In genomic region chr1:167564592-167564991, GRCh38 we compare ENCODE assay signal across 10 cellular contexts. TPM values are rescaled to one million over a fixed set of nuclear protein-coding genes. Genes with fewer than 3 reads are reported as not detected.
DNase-seq lines count a peak whose midpoint lies in the region; ATAC-seq and TF ChIP-seq lines count a peak whose summit lies in the region.
"Had no signal": no experiment of that assay in that cellular context is flagged by ENCODE, and none has a peak within 500 bp of the region (broad histone marks: within the 10 kb centered on the region; RNA-seq: fewer than 3 reads in every experiment).

No MANE protein-coding gene starts in this region.

- H3K27ac ChIP-seq in DND-41 (ENCODE audit: low read length), result no peak overlapping the region
- peak overlapping the region in 1 of 2 donors; percentile 30 for H3K27ac ChIP-seq in left lung
- H3K27ac ChIP-seq: esophagus muscularis mucosa had no signal

- H3K4me2 ChIP-seq in DND-41 (ENCODE audit: insufficient read depth, low read length), result no peak overlapping the region

- peaks cover 4% of the 10 kb centered on the region for H3K36me3 Mint-ChIP-seq in T-helper 17 cell (ENCODE audit: low read depth)

- H3K9me3 ChIP-seq in DND-41 (ENCODE audit: insufficient read depth, low read length, severe bottlenecking) (no peaks in the 10 kb centered on the region), MG63 (no peaks in the 10 kb centered on the region), T-helper 17 cell (ENCODE audit: control insufficient read depth, low read length, poor library complexity, severe bottlenecking) (no peaks in the 10 kb centered on the region), left lung (no peaks in the 10 kb centered on the region)
- H3K9me3 ChIP-seq: body of pancreas, esophagus muscularis mucosa had no signal

- ATAC-seq in DND-41 (ENCODE audit: insufficient read depth, low read depth), result peak; percentile 58; the same call in 2 of the 3 replicates
- no peak for ATAC-seq in T-helper 17 cell
- ATAC-seq in left lung, result peak; percentile 93
- ATAC-seq in HG03045 (IDR thresholded peaks at IDR 0.05; ENCODE audit: unreplicated experiment), result no peak
- ATAC-seq in GM21737 (IDR thresholded peaks at IDR 0.05; ENCODE audit: unreplicated experiment), result no peak
- ATAC-seq: body of pancreas had no signal

- H3K27me3 Mint-ChIP-seq in T-helper 17 cell, result peaks cover 26% of the 10 kb centered on the region

- H2AFZ ChIP-seq in DND-41 (ENCODE audit: low read depth, low read length), result peak overlapping the region; percentile 41; the same call in 1 of the 2 replicates

- no peaks in the 10 kb centered on the region for H3K27me3 ChIP-seq in DND-41 (ENCODE audit: insufficient read depth, low read length, poor library complexity)
- H3K27me3 ChIP-seq in MG63, result no peaks in the 10 kb centered on the region
- no peaks in the 10 kb centered on the region for H3K27me3 ChIP-seq in left lung
- H3K27me3 ChIP-seq: body of pancreas, esophagus muscularis mucosa had no signal

- no peak overlapping the region for H3K27ac Mint-ChIP-seq in T-helper 17 cell

- TF ChIP-seq CTCF in DND-41 (IDR thresholded peaks at IDR 0.05; ENCODE audit: borderline replicate concordance, extremely low read depth, low read length, poor library complexity, severe bottlenecking) (no peak), left lung (IDR thresholded peaks at IDR 0.05) (no peak)

- peak overlapping the region; percentile 43 for H3K4me3 Mint-ChIP-seq in T-helper 17 cell

- H3K4me1 Mint-ChIP-seq in T-helper 17 cell, result peaks cover 7% of the 10 kb centered on the region

- DNase-seq in DND-41 (peak; percentile 20), MG63 (peak; percentile 27), T-helper 17 cell (no peak), left lung (peak in 1 of 2 donors; percentile 71), T1000 (lab: John Stamatoyannopoulos, UW) (no peak), T-helper 9 cell (no peak)

- H3K4me1 ChIP-seq in DND-41 (ENCODE audit: insufficient read depth, low read length) (peaks cover 16% of the 10 kb centered on the region), left lung (peaks cover 0 to 45% of the 10 kb centered on the region in 2 donors)
- H3K4me1 ChIP-seq: body of pancreas, esophagus muscularis mucosa had no signal

- H4K20me1 ChIP-seq in DND-41 (ENCODE audit: insufficient read depth, low read length), result no peaks in the 10 kb centered on the region

- H3K4me3 ChIP-seq in DND-41 (ENCODE audit: low read depth in 1 of 2, low read length in 2 of 2), result no peak overlapping the region
- H3K4me3 ChIP-seq in MG63, result no peak overlapping the region
- no peak overlapping the region for H3K4me3 ChIP-seq in left lung
- H3K4me3 ChIP-seq: body of pancreas, esophagus muscularis mucosa had no signal

- intact Hi-C loops in left lung (cut with DNase I), result no loop called here

- H3K36me3 ChIP-seq in DND-41 (ENCODE audit: insufficient read depth, low read length) (no peaks in the 10 kb centered on the region), MG63 (no peaks in the 10 kb centered on the region), left lung (no peaks in the 10 kb centered on the region)
- H3K36me3 ChIP-seq: esophagus muscularis mucosa had no signal

- H3K79me2 ChIP-seq in DND-41 (ENCODE audit: insufficient read depth, low read length), result no peaks in the 10 kb centered on the region

- H3K9ac ChIP-seq in DND-41 (ENCODE audit: low read depth, low read length), result no peak overlapping the region

RNA-seq across cellular contexts. Expression of gene CREG1, which starts 11.0 kb away (rescaled TPM):
- total RNA-seq in MG63 (2014; rRNA removed; shearing (Covaris generic); ENCODE audit: low replicate concordance), result 60.7 and 65.3 TPM in 2 replicates
- total RNA-seq in T-helper 17 cell, result 10 to 100 TPM in 1 of 2 donors, 1 to 10 TPM in 1; 7.3 to 12.6 TPM
- total RNA-seq in left lung, result 100 to 1,000 TPM; 132 to 157 TPM

RNA-seq across cellular contexts. Expression of gene CD247, which starts 46.3 kb away (rescaled TPM):
- total RNA-seq in MG63 (2014; rRNA removed; shearing (Covaris generic); ENCODE audit: low replicate concordance), result 2.5 TPM in 1 of 2 replicates, not detected in the other
- total RNA-seq in T-helper 17 cell, result 100 to 1,000 TPM; 265 to 295 TPM
- total RNA-seq in left lung, result 1 to 10 TPM; 5.3 to 5.6 TPM

Comparison
In these comparisons a context has a peak if more than half of its experiments do, and no peak if none do; other contexts are left out.
1. ATAC-seq: peak in DND-41 (single experiment) and left lung (single experiment); none in T-helper 17 cell (single experiment), HG03045 (single experiment) and GM21737 (single experiment).
2. DNase-seq: peak in DND-41 (single experiment) and MG63 (single experiment); none in T-helper 17 cell (0 of 3), T1000 (single experiment) and T-helper 9 cell (single experiment).
3. RNA of gene CD247, which starts 46.3 kb away (total RNA-seq): 265 to 295 TPM in T-helper 17 cell; 5.3 to 5.6 TPM in left lung and 2.5 TPM in MG63; every median in the first group is over 10 times any median in the second.